ENCODE assay signal across 20 cellular contexts in the genomic region with DNA sequence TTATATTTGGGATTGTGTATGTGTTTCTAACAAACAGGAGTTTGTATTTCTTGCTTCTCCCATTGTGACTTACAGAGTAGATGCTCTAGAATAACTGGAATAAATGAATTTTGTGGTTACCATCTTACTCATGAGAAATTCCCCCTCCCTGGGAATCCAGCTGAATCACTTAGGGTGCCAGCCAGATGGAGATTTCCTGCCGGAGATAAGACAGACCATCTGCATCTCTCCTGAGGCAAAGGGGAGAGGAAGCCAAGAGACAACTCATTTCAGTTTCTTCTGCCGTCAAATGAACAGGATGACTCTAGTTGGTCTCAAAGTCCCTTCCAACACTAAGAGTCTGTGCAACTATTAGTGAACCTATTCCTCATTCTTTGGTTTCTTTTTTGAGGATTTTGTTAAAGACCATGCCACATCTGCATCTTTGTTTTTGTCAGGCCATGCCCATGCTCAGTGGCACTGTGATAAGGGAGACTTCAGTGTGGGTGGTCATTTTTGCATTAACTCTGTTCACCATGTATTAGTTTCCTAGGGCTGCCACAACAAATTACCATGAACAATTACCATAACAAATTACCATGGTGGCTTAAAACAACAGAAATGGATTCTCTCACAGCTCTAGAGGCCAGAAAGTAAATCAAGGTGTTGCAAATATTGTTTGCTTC.
DNase-seq lines count a peak whose midpoint lies in the region; ATAC-seq and TF ChIP-seq lines count a peak whose summit lies in the region.
"Had no signal": no experiment of that assay in that cellular context is flagged by ENCODE, and none has a peak within 500 bp of the region (broad histone marks: within the 10 kb centered on the region; RNA-seq: fewer than 3 reads in every experiment).

No MANE protein-coding gene starts in this region.

- H3K23ac ChIP-seq in mesendoderm (ENCODE audit: low read length), result no peak overlapping the region

- H2BK15ac ChIP-seq in mesendoderm (replicated peaks; ENCODE audit: low read depth), result no peak overlapping the region

- no peak overlapping the region for H2BK120ac ChIP-seq in mesendoderm (ENCODE audit: low read depth, low read length)

- no peaks in the 10 kb centered on the region for H3K4me1 ChIP-seq in mesendoderm (ENCODE audit: control insufficient read depth, low read depth, low read length)
- H3K4me1 ChIP-seq: gastroesophageal sphincter had no signal

- no peak for ATAC-seq in GM18868 (IDR thresholded peaks at IDR 0.05; ENCODE audit: unreplicated experiment)
- ATAC-seq in GM19324 (IDR thresholded peaks at IDR 0.05; ENCODE audit: low FRiP score, unreplicated experiment), result no peak
- ATAC-seq: activated CD8-positive, alpha-beta memory T cell treated with anti-CD3 and anti-CD28 coated beads, Interleukin-2, amount 10 ng/mL, durations not matched to agents 7 days and 5 days; gastroesophageal sphincter; stimulated activated memory B cell treated with anti-CD40 and anti-IgM and Interleukin-4, amounts not matched to agents 10 μg/mL and 1 μg/mL and 100 μg/mL, for 72 hours had no signal

- no peak overlapping the region for H3K9ac ChIP-seq in mesendoderm (ENCODE audit: low read length)

- TF ChIP-seq CTCF in astrocyte of the spinal cord (IDR thresholded peaks at IDR 0.05; ENCODE audit: low read depth, low read length), result no peak

- no peak overlapping the region for H3K4me2 ChIP-seq in mesendoderm (ENCODE audit: low read length)

- no peaks in the 10 kb centered on the region for H3K27me3 ChIP-seq in mesendoderm (ENCODE audit: insufficient read depth, low read length, poor library complexity)
- H3K27me3 ChIP-seq: cardiac muscle cell, gastroesophageal sphincter had no signal

- H4K5ac ChIP-seq in mesendoderm (ENCODE audit: low read length), result no peak overlapping the region

- DNase-seq in EH (ENCODE audit: low read depth), result peak; percentile 53
- peak; percentile 92 for DNase-seq in LHCN-M2 (ENCODE audit: low read depth)
- DNase-seq in astrocyte of the spinal cord (ENCODE audit: low read depth, low spot score), result peak; percentile 76
- peak; percentile 9 for DNase-seq in mesendoderm
- DNase-seq in caudate nucleus (lab: John Stamatoyannopoulos, UW), result no peak
- no peak for DNase-seq in activated effector memory CD4-positive, alpha-beta T cell treated with Interleukin-2 at 50 U/mL for 16 hours
- DNase-seq: activated CD8-positive, alpha-beta memory T cell treated with anti-CD3 and anti-CD28 coated beads, Interleukin-2, amount 10 ng/mL, durations not matched to agents 7 days and 5 days; activated gamma-delta T cell treated with Interleukin-2 at 50 U/mL for 16 hours; DMS53; effector memory CD4-positive, alpha-beta T cell; NCI-H1105 treated with DMSO at 0.1 percent for 48 hours; NCI-H446; occipital lobe; small intestine had no signal

- no peak overlapping the region for H3K18ac ChIP-seq in mesendoderm (ENCODE audit: low read length)

- no peak overlapping the region for H3K4ac ChIP-seq in mesendoderm (ENCODE audit: low read depth, low read length)

- no peak overlapping the region for H2BK5ac ChIP-seq in mesendoderm (ENCODE audit: low read length)

- H3K27ac ChIP-seq in mesendoderm (ENCODE audit: low read depth, low read length) (no peak overlapping the region), caudate nucleus (ENCODE audit: low read depth, low read length) (no peak overlapping the region)
- H3K27ac ChIP-seq: cardiac muscle cell, gastroesophageal sphincter, WERI-Rb-1 had no signal

- H3K79me1 ChIP-seq in mesendoderm (ENCODE audit: low read length), result no peaks in the 10 kb centered on the region

- no peaks in the 10 kb centered on the region for H3K79me2 ChIP-seq in mesendoderm (ENCODE audit: control insufficient read depth, insufficient read depth, low read length)

- H3K4me3 ChIP-seq in astrocyte of the spinal cord (ENCODE audit: low read depth, low read length) (no peak overlapping the region), mesendoderm (ENCODE audit: low read length) (no peak overlapping the region)
- H3K4me3 ChIP-seq: cardiac muscle cell, gastroesophageal sphincter had no signal

- in situ Hi-C loops in astrocyte of the spinal cord (cut with HindIII; ENCODE audit: low sequenced_read_pairs), result no loop called here

- WGBS in mesendoderm (ENCODE audit: extremely low coverage, insufficient coverage, low lambda C conversion rate), result no CpG with 5 or more reads among the region's 2 CpGs

- H4K8ac ChIP-seq in mesendoderm (ENCODE audit: low read depth, low read length), result no peak overlapping the region

- no peaks in the 10 kb centered on the region for H3K36me3 ChIP-seq in mesendoderm (ENCODE audit: control insufficient read depth, insufficient read depth, low read length)
- H3K36me3 ChIP-seq: cardiac muscle cell, gastroesophageal sphincter, WERI-Rb-1 had no signal

- no peak overlapping the region for H2AK5ac ChIP-seq in mesendoderm (ENCODE audit: low read length)

- H3K56ac ChIP-seq in mesendoderm (ENCODE audit: low read length), result no peak overlapping the region

Comparison
In these comparisons a context has a peak if more than half of its experiments do, and no peak if none do; other contexts are left out.
1. DNase-seq: peak in EH (single experiment), LHCN-M2 (single experiment), astrocyte of the spinal cord (single experiment) and mesendoderm (single experiment); none in caudate nucleus (0 of 61) and activated effector memory CD4-positive, alpha-beta T cell treated with Interleukin-2 at 50 U/mL for 16 hours (single experiment).